24 cellular contexts compared by ENCODE assay signal in genomic region chr20:44039741-44040140, GRCh38.
"Had no signal": no experiment of that assay in that cellular context is flagged by ENCODE, and none has a peak within 500 bp of the region (broad histone marks: within the 10 kb centered on the region; RNA-seq: fewer than 3 reads in every experiment).

No MANE protein-coding gene starts in this region.

- DNase-seq: activated CD4-positive, alpha-beta T cell treated with anti-CD3 and anti-CD28 coated beads, Interleukin-2, amount 10 ng/mL, durations not matched to agents 7 days and 5 days; activated CD4-positive, CD25-positive, alpha-beta regulatory T cell treated with anti-CD3 and anti-CD28 coated beads, Interleukin-2, amount 50 U/mL, for 72 hours; activated CD8-positive, alpha-beta T cell treated with anti-CD3 and anti-CD28 coated beads, Interleukin-2, amount 10 ng/mL, durations not matched to agents 7 days and 5 days; activated naive CD4-positive, alpha-beta T cell treated with Interleukin-2 at 50 U/mL for 16 hours; activated naive CD8-positive, alpha-beta T cell treated with anti-CD3 and anti-CD28 coated beads for 36 hours; amniotic stem cell; cerebellar nuclear complex; cortex of kidney; left colon; lower lobe of right lung; mesendoderm; naive B cell; occipital lobe; SK-N-SH; stimulated activated CD4-positive, alpha-beta T cell treated with anti-CD3 and anti-CD28 coated beads, Interleukin-4, amount 100 ng/mL, for 1 hour; transverse colon; WERI-Rb-1 had no signal

- H3K36me3 ChIP-seq: heart left ventricle, lower lobe of right lung, suprapubic skin, transverse colon, WERI-Rb-1 had no signal

- H3K27ac ChIP-seq: epithelial cell of prostate, gastroesophageal sphincter, heart left ventricle, lower lobe of right lung, suprapubic skin, transverse colon, WERI-Rb-1 had no signal

- H3K9me3 ChIP-seq: gastroesophageal sphincter, heart left ventricle, lower lobe of right lung, SK-N-SH, suprapubic skin, transverse colon had no signal

- H3K27me3 ChIP-seq: gastroesophageal sphincter had no signal

- H3K4me3 ChIP-seq: gastroesophageal sphincter, heart left ventricle, lower lobe of right lung, suprapubic skin, transverse colon had no signal

- FAIRE-seq: bronchial epithelial cell, islet of Langerhans had no signal

- H3K4me1 ChIP-seq: lower lobe of right lung, suprapubic skin, transverse colon had no signal

- ATAC-seq: activated CD8-positive, alpha-beta T cell treated with anti-CD3 and anti-CD28 coated beads, Interleukin-2, amount 10 ng/mL, durations not matched to agents 7 days and 5 days; activated T-helper 17 cell treated with anti-CD3 and anti-CD28 coated beads, Interleukin-2, amount 50 U/mL, for 72 hours; gastroesophageal sphincter; heart left ventricle; lower lobe of right lung had no signal
